28 cellular contexts compared by ENCODE assay signal in the genomic region with DNA sequence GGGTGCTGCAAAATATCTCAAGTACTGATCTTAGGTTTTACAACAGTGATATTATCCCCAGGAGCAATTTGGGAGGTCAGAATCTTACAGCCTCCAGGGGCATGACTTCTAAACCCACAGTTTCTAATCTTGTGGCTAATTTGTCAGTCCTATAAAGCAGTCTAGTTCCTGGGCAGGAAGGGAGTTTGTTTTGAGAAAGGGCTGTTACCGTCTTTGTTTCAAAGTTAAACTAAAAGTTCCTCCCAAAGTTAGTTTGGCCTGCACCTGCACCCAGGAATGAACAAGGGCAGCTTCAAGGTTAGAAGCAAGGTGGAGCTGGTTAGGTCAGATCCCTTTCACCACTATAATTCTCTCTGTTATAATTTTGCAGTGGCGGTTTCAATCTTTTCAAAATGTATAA.
"Had no signal": no experiment of that assay in that cellular context is flagged by ENCODE, and none has a peak within 500 bp of the region (broad histone marks: within the 10 kb centered on the region; RNA-seq: fewer than 3 reads in every experiment).

No MANE protein-coding gene starts in this region.

- H3K4me3 Mint-ChIP-seq: activated naive CD4-positive, alpha-beta T cell treated with anti-CD3 and anti-CD28 coated beads for 36 hours; activated naive CD8-positive, alpha-beta T cell treated with anti-CD3 and anti-CD28 coated beads, Interleukin-2, amount 10 ng/mL, durations not matched to agents 7 days and 5 days; activated T-helper 1 cell treated with anti-CD3 and anti-CD28 coated beads, Interleukin-12 subunit alpha, Interleukin-12 subunit beta, Interleukin-2, Interleukin-4 antibody, amounts not matched to agents 30 ng/mL and 10 ng/mL and 1 ng/mL, durations not matched to agents 14 hours and 24 hours and 36 hours; effector memory CD8-positive, alpha-beta T cell; mesothelial cell of epicardium; T-helper 1 cell treated with Interleukin-12 subunit alpha and Interleukin-12 subunit beta and Interleukin-4 antibody, amounts not matched to agents 30 μg/mL and 1 μg/mL, for 36 hours had no signal

- H3K27ac Mint-ChIP-seq: activated naive CD4-positive, alpha-beta T cell treated with anti-CD3 and anti-CD28 coated beads for 36 hours; activated naive CD8-positive, alpha-beta T cell treated with anti-CD3 and anti-CD28 coated beads, Interleukin-2, amount 10 ng/mL, durations not matched to agents 7 days and 5 days; activated T-helper 1 cell treated with anti-CD3 and anti-CD28 coated beads, Interleukin-12 subunit alpha, Interleukin-12 subunit beta, Interleukin-2, Interleukin-4 antibody, amounts not matched to agents 30 ng/mL and 10 ng/mL and 1 ng/mL, durations not matched to agents 14 hours and 24 hours and 36 hours; effector memory CD8-positive, alpha-beta T cell; mesothelial cell of epicardium; naive B cell; T-helper 1 cell treated with Interleukin-12 subunit alpha and Interleukin-12 subunit beta and Interleukin-4 antibody, amounts not matched to agents 30 μg/mL and 1 μg/mL, for 36 hours had no signal

- H3K4me3 ChIP-seq: coronary artery, heart right ventricle, right lobe of liver, thoracic aorta, uterus had no signal

- H3K27ac ChIP-seq: brain microvascular endothelial cell, coronary artery, heart right ventricle, right lobe of liver, thoracic aorta, uterus, VCaP had no signal

- H3K9me3 Mint-ChIP-seq: activated naive CD4-positive, alpha-beta T cell treated with anti-CD3 and anti-CD28 coated beads for 36 hours; activated naive CD8-positive, alpha-beta T cell treated with anti-CD3 and anti-CD28 coated beads, Interleukin-2, amount 10 ng/mL, durations not matched to agents 7 days and 5 days; activated T-helper 1 cell treated with anti-CD3 and anti-CD28 coated beads, Interleukin-12 subunit alpha, Interleukin-12 subunit beta, Interleukin-2, Interleukin-4 antibody, amounts not matched to agents 30 ng/mL and 10 ng/mL and 1 ng/mL, durations not matched to agents 14 hours and 24 hours and 36 hours; effector memory CD8-positive, alpha-beta T cell; mesothelial cell of epicardium; naive B cell; T-helper 1 cell treated with Interleukin-12 subunit alpha and Interleukin-12 subunit beta and Interleukin-4 antibody, amounts not matched to agents 30 μg/mL and 1 μg/mL, for 36 hours had no signal

- H3K4me1 Mint-ChIP-seq: naive B cell had no signal

- H3K36me3 ChIP-seq: brain microvascular endothelial cell, heart right ventricle, right lobe of liver, thoracic aorta, uterus had no signal

- ATAC-seq: activated CD4-positive, CD25-positive, alpha-beta regulatory T cell treated with anti-CD3 and anti-CD28 coated beads, Interleukin-2, amount 50 U/mL, for 24 hours; effector memory CD8-positive, alpha-beta T cell; heart right ventricle; right lobe of liver; stimulated activated naive CD8-positive, alpha-beta T cell treated with anti-CD3 and anti-CD28 coated beads, Interleukin-15, Interleukin-2, amounts not matched to agents 100 U/mL and 50 U/mL, for 24 hours had no signal

- H3K36me3 Mint-ChIP-seq: activated naive CD8-positive, alpha-beta T cell treated with anti-CD3 and anti-CD28 coated beads, Interleukin-2, amount 10 ng/mL, durations not matched to agents 7 days and 5 days; mesothelial cell of epicardium; naive B cell had no signal

- H3K4me1 ChIP-seq: heart right ventricle, right lobe of liver, uterus had no signal

- H3K27me3 ChIP-seq: brain microvascular endothelial cell, right lobe of liver, uterus had no signal

- H3K9me3 ChIP-seq: heart right ventricle, right lobe of liver, thoracic aorta, uterus had no signal

- DNase-seq: activated CD4-positive, alpha-beta T cell treated with anti-CD3 and anti-CD28 coated beads for 48 hours; activated CD4-positive, alpha-beta T cell treated with anti-CD3 and anti-CD28 coated beads, Interleukin-2, amount 50 U/mL, for 48 hours; activated CD8-positive, alpha-beta memory T cell treated with anti-CD3 and anti-CD28 coated beads for 24 hours; activated effector memory CD4-positive, alpha-beta T cell treated with anti-CD3 and anti-CD28 coated beads, Interleukin-2, amount 50 U/mL, for 16 hours; activated naive CD4-positive, alpha-beta T cell treated with anti-CD3 and anti-CD28 coated beads for 36 hours; activated naive CD8-positive, alpha-beta T cell treated with anti-CD3 and anti-CD28 coated beads, Interleukin-2, amount 10 ng/mL, durations not matched to agents 7 days and 5 days; activated T-cell treated with anti-CD3 and anti-CD28 coated beads, Interleukin-2, amount 50 U/mL, for 1 hour; amniotic stem cell; brain microvascular endothelial cell; effector memory CD8-positive, alpha-beta T cell; heart right ventricle; mammary epithelial cell; naive B cell; right lobe of liver; stimulated activated CD4-positive, alpha-beta T cell treated with anti-CD3 and anti-CD28 coated beads, Interleukin-12 subunit alpha, Interleukin-12 subunit beta, amount 100 ng/mL, for 4 hours; stimulated activated CD4-positive, alpha-beta T cell treated with anti-CD3 and anti-CD28 coated beads, Interleukin-4, amount 100 ng/mL, for 1 hour; stimulated activated naive CD8-positive, alpha-beta T cell treated with anti-CD3 and anti-CD28 coated beads, Interleukin-15, Interleukin-2, amounts not matched to agents 100 U/mL and 50 U/mL, for 24 hours; SW 1271; T-helper 9 cell; trophoblast cell; uterus had no signal
